Comparison of ENCODE assay signal across 2 cellular contexts in genomic region chr21:41714299-41714865, GRCh38. TPM values are rescaled to one million over a fixed set of nuclear protein-coding genes. Genes with fewer than 3 reads are reported as not detected.
"Had no signal": no experiment of that assay in that cellular context is flagged by ENCODE, and none has a peak within 500 bp of the region (broad histone marks: within the 10 kb centered on the region; RNA-seq: fewer than 3 reads in every experiment).

No MANE protein-coding gene starts in this region.

RNA-seq across cellular contexts. Expression of gene RIPK4, which starts 52.5 kb away (rescaled TPM):
- total RNA-seq: activated CD8-positive, alpha-beta T cell treated with anti-CD3 and anti-CD28 coated beads, Interleukin-2, amount 10 ng/mL, durations not matched to agents 7 days and 5 days; activated T-helper 2 cell treated with anti-CD3 and anti-CD28 coated beads, Interferon-gamma antibody, Interleukin-2, Interleukin-4, amounts not matched to agents 10 μg/mL and 5 μg/mL and 100 μg/mL, durations not matched to agents 14 hours and 24 hours and 36 hours had no signal
